In genomic region chr19:41478171-41478570, GRCh38 we compare ENCODE assay signal across 1 cellular context.
TF ChIP-seq lines count a peak whose summit lies in the region.

No MANE protein-coding gene starts in this region.

TF ChIP-seq in endothelial cell of umbilical vein, 7 proteins besides CTCF, POLR2A, EP300 and RAD21:
- TF ChIP-seq EZH2 (IDR thresholded peaks at IDR 0.05; ENCODE audit: borderline replicate concordance, low read depth, low read length, severe bottlenecking) (no peak), MYC (IDR thresholded peaks at IDR 0.05; ENCODE audit: low read depth, low read length) (no peak), FOS (IDR thresholded peaks at IDR 0.05; ENCODE audit: borderline replicate concordance, insufficient read depth, low read length) (no peak)
